6 cellular contexts compared by ENCODE assay signal in the genomic region with DNA sequence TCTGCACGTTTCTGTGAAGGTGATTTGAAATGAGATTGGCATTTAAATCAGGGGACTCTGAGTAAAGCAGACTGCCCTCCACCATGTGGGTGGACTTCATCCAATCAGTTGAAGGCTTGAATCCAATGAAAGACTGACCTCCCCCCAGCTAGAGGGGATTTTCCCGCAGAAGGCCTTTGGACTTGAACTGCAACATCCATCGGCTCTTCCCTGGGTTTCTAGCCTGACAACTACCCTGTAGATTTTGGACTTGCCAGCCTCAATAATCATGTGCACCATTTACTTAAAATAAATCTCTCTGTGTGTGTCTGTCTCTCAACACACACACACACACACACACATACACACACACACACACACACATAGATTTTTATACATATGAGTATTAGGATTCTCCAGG.
"Had no signal": no experiment of that assay in that cellular context is flagged by ENCODE, and none has a peak within 500 bp of the region (broad histone marks: within the 10 kb centered on the region; RNA-seq: fewer than 3 reads in every experiment).

No MANE protein-coding gene starts in this region.

- ATAC-seq: K562 had no signal

- H3K4me3 ChIP-seq: K562 had no signal

- H3K27ac ChIP-seq: HL-60 had no signal

- DNase-seq: IMR-90, KBM-7, KG1 had no signal

- FAIRE-seq: HTR-8/SVneo, K562 had no signal
